22 cellular contexts compared by ENCODE assay signal in the genomic region with DNA sequence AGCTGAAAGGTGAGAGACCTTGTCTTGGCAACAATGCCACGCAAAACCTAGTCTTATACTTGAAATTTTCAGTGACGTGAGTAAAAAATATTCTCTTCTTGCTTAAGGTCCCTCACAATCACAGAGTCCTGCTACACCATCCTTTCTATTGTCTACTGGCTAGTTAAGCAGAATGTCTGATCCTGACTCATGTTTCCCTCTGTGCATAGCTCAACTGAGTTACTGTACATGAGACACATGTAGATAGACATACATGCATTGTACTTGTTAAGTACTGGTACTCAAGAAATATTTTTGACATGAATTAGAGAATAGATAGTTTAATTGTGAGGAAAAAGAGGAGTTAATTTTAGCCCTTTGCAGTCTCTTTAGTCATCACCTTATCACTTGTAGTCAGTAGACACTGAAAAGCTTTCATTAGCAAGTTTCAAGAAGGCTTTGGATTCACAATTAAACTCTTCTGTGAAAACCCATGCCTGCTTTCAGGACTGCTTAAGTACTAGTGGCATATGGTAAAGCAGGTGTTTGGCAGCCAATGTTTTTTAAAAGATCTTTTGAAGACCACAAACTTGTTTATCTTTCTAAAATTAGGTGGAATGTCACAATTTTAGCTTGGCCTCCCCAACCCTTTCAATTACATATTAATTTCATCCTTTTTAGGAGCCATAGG.
DNase-seq lines count a peak whose midpoint lies in the region; ATAC-seq and TF ChIP-seq lines count a peak whose summit lies in the region.
"Had no signal": no experiment of that assay in that cellular context is flagged by ENCODE, and none has a peak within 500 bp of the region (broad histone marks: within the 10 kb centered on the region; RNA-seq: fewer than 3 reads in every experiment).

No MANE protein-coding gene starts in this region.

- no peak overlapping the region for H3K27ac ChIP-seq in mammary epithelial cell (ENCODE audit: insufficient read depth, low read depth, low read length)
- H3K27ac ChIP-seq in sigmoid colon = no peak overlapping the region
- H3K27ac ChIP-seq: A549, body of pancreas, esophagus squamous epithelium, hepatocyte, transverse colon had no signal

- H3K4me2 ChIP-seq in mammary epithelial cell (ENCODE audit: insufficient read depth, low read depth, low read length) = no peak overlapping the region
- H3K4me2 ChIP-seq: A549, hepatocyte had no signal

- WGBS in mammary epithelial cell (ENCODE audit: low coverage, missing lambda C conversion rate) = 95% methylated on average over 2 of the region's 2 CpGs
- WGBS in sigmoid colon, 2 donors = 95 to 97% methylated on average over 2 of the region's 2 CpGs

- peak overlapping the region; percentile 66 for H3K27ac Mint-ChIP-seq in MCF 10A (ENCODE audit: low read depth, unreplicated experiment)
- H3K27ac Mint-ChIP-seq: activated naive CD4-positive, alpha-beta T cell treated with anti-CD3 and anti-CD28 coated beads, Interleukin-2, amount 10 ng/mL, durations not matched to agents 7 days and 5 days; CD4-positive, alpha-beta memory T cell; stimulated activated naive B cell treated with anti-CD40 and anti-IgM and Interleukin-4, amounts not matched to agents 10 μg/mL and 1 μg/mL and 100 μg/mL, for 72 hours had no signal

- TF ChIP-seq CTCF in MCF 10A (IDR thresholded peaks at IDR 0.05; ENCODE audit: unreplicated experiment) (no peak), mammary epithelial cell (conservative IDR thresholded peaks at IDR 0.05 in 1 of 2, IDR thresholded peaks at IDR 0.05 in 1 of 2; ENCODE audit: extremely low read depth in 1 of 2, insufficient read depth in 1 of 2, low read depth in 1 of 2, low read length in 2 of 2) (no peak), mucosa of descending colon (IDR thresholded peaks at IDR 0.05) (no peak), sigmoid colon (IDR thresholded peaks at IDR 0.05) (no peak)

- no peak overlapping the region for H2AFZ ChIP-seq in mammary epithelial cell (ENCODE audit: low read depth, low read length)
- H2AFZ ChIP-seq: hepatocyte had no signal

- dilution Hi-C loops in mammary epithelial cell (cut with HindIII; ENCODE audit: low sequenced_read_pairs) = no loop called here

- no peaks in the 10 kb centered on the region for H3K79me2 ChIP-seq in mammary epithelial cell (ENCODE audit: insufficient read depth, low read length)
- H3K79me2 ChIP-seq: hepatocyte had no signal

- H3K9me3 Mint-ChIP-seq in MCF 10A (ENCODE audit: unreplicated experiment) = no peaks in the 10 kb centered on the region
- H3K9me3 Mint-ChIP-seq: activated naive CD4-positive, alpha-beta T cell treated with anti-CD3 and anti-CD28 coated beads, Interleukin-2, amount 10 ng/mL, durations not matched to agents 7 days and 5 days; CD4-positive, alpha-beta memory T cell; stimulated activated naive B cell treated with anti-CD40 and anti-IgM and Interleukin-4, amounts not matched to agents 10 μg/mL and 1 μg/mL and 100 μg/mL, for 72 hours had no signal

- no peak for TF ChIP-seq POLR2A in sigmoid colon (IDR thresholded peaks at IDR 0.05)

- no peak for ATAC-seq in mucosa of descending colon
- ATAC-seq: A549; body of pancreas; stimulated activated naive B cell treated with anti-CD40 and anti-IgM and Interleukin-4, amounts not matched to agents 10 μg/mL and 1 μg/mL and 100 μg/mL, for 72 hours had no signal

- no peak for DNase-seq in MCF 10A (ENCODE audit: unreplicated experiment)
- no peak for DNase-seq in mammary epithelial cell
- peak; percentile 75 for DNase-seq in NCI-H2171 (lab: John Stamatoyannopoulos, UW)
- no peak for DNase-seq in nucleus accumbens (lab: John Stamatoyannopoulos, UW)
- no peak for DNase-seq in NCI-H2081 treated with DMSO at 0.1 percent for 48 hours (lab: John Stamatoyannopoulos, UW)
- DNase-seq in mucosa of descending colon = no peak
- no peak for DNase-seq in sigmoid colon
- DNase-seq: activated CD4-positive, alpha-beta T cell treated with anti-CD3 and anti-CD28 coated beads for 1 hour; activated naive CD4-positive, alpha-beta T cell treated with anti-CD3 and anti-CD28 coated beads, Interleukin-2, amount 10 ng/mL, durations not matched to agents 7 days and 5 days; body of pancreas; CD4-positive, alpha-beta memory T cell; esophagus squamous epithelium; kidney glomerular epithelial cell; NCI-H1105 treated with DMSO at 0.1 percent for 48 hours; NK-92 treated with Interleukin-12 subunit alpha and Interleukin-12 subunit beta, amount 100 ng/mL, for 24 hours; Right ventricle myocardium superior; stimulated activated naive B cell treated with anti-CD40 and anti-IgM and Interleukin-4, amounts not matched to agents 10 μg/mL and 1 μg/mL and 100 μg/mL, for 72 hours; transverse colon had no signal

- H3K27me3 Mint-ChIP-seq in MCF 10A (ENCODE audit: insufficient read depth, unreplicated experiment) = no peaks in the 10 kb centered on the region

- H3K36me3 ChIP-seq in mammary epithelial cell (ENCODE audit: insufficient read depth, low read length) = no peaks in the 10 kb centered on the region
- H3K36me3 ChIP-seq in endocrine pancreas (ENCODE audit: control insufficient read depth, insufficient read depth, low read length) = no peaks in the 10 kb centered on the region
- H3K36me3 ChIP-seq in mucosa of descending colon (ENCODE audit: low read depth) = no peaks in the 10 kb centered on the region
- no peaks in the 10 kb centered on the region for H3K36me3 ChIP-seq in sigmoid colon
- H3K36me3 ChIP-seq: esophagus squamous epithelium, transverse colon had no signal

- in situ Hi-C loops in mammary epithelial cell (cut with MboI; ENCODE audit: low sequenced_read_pairs in 2 of 2) = no loop called here

- H3K27me3 ChIP-seq in mammary epithelial cell (ENCODE audit: insufficient read depth, low read length) = no peaks in the 10 kb centered on the region
- H3K27me3 ChIP-seq in endocrine pancreas (ENCODE audit: control insufficient read depth, insufficient read depth, low read length) = no peaks in the 10 kb centered on the region
- no peaks in the 10 kb centered on the region for H3K27me3 ChIP-seq in sigmoid colon
- H3K27me3 ChIP-seq: body of pancreas, esophagus squamous epithelium, hepatocyte, transverse colon had no signal

- CTCF ChIA-PET in MCF 10A (lab: Yijun Ruan, JAX) (interaction anchor here (0.5 to 1.8 kb wide), 7 partner anchors 13 to 182 kb away, joined by 3 to 6 read pairs (median 3); no protein-coding TSS in a partner anchor), mammary epithelial cell (lab: Charles Lee; ENCODE audit: low non-redundant PET) (no interaction called here)

- no TSS peak for BruUV-seq in MCF 10A (replicated peaks; lab: Mats Ljungman, UMichigan)
- no TSS peak for BruUV-seq in mammary epithelial cell (replicated peaks; lab: Mats Ljungman, UMichigan)

- no peaks in the 10 kb centered on the region for H4K20me1 ChIP-seq in mammary epithelial cell (ENCODE audit: insufficient read depth, low read length)

- TF ChIP-seq EP300 in sigmoid colon (IDR thresholded peaks at IDR 0.05) = no peak

- no peak overlapping the region for H3K4me3 ChIP-seq in mammary epithelial cell (replicated peaks in 1 of 3; ENCODE audit: insufficient read depth in 1 of 3, low read depth in 2 of 3, low read length in 3 of 3)
- H3K4me3 ChIP-seq in endocrine pancreas (ENCODE audit: control insufficient read depth, insufficient read depth, low read length) = peak overlapping the region; percentile 3
- no peak overlapping the region for H3K4me3 ChIP-seq in mucosa of descending colon
- H3K4me3 ChIP-seq in sigmoid colon = no peak overlapping the region
- H3K4me3 ChIP-seq: A549, body of pancreas, esophagus squamous epithelium, hepatocyte, skin epidermis, transverse colon had no signal

- intact Hi-C loops in MCF 10A (cut with micrococcal nuclease) (no loop called here), mammary epithelial cell (cut with micrococcal nuclease) (no loop called here), mucosa of descending colon (cut with DNase I, micrococcal nuclease) (no loop called here), sigmoid colon (cut with DNase I) (no loop called here)

- H3K4me3 Mint-ChIP-seq in MCF 10A (ENCODE audit: unreplicated experiment) = no peak overlapping the region
- H3K4me3 Mint-ChIP-seq: activated naive CD4-positive, alpha-beta T cell treated with anti-CD3 and anti-CD28 coated beads, Interleukin-2, amount 10 ng/mL, durations not matched to agents 7 days and 5 days; CD4-positive, alpha-beta memory T cell; stimulated activated naive B cell treated with anti-CD40 and anti-IgM and Interleukin-4, amounts not matched to agents 10 μg/mL and 1 μg/mL and 100 μg/mL, for 72 hours had no signal

- H3K4me1 ChIP-seq in mammary epithelial cell (ENCODE audit: insufficient read depth, low read length) = no peaks in the 10 kb centered on the region
- H3K4me1 ChIP-seq in endocrine pancreas (ENCODE audit: control insufficient read depth, insufficient read depth, low read length) = peaks cover 4% of the 10 kb centered on the region
- no peaks in the 10 kb centered on the region for H3K4me1 ChIP-seq in mucosa of descending colon (ENCODE audit: low read depth)
- no peaks in the 10 kb centered on the region for H3K4me1 ChIP-seq in sigmoid colon
- H3K4me1 ChIP-seq: A549, body of pancreas, transverse colon had no signal

- POLR2A ChIA-PET in MCF 10A (lab: Yijun Ruan, JAX) = interaction anchor here (0.7 to 1.0 kb wide), 3 partner anchors 9 to 197 kb away, joined by 3 to 5 read pairs (median 3); no protein-coding TSS in a partner anchor

- no peak overlapping the region for H3K9ac ChIP-seq in mammary epithelial cell (ENCODE audit: insufficient read depth, low read length)
- no peak overlapping the region for H3K9ac ChIP-seq in endocrine pancreas (ENCODE audit: control insufficient read depth, insufficient read depth, low read length)

- H3K36me3 Mint-ChIP-seq in MCF 10A (ENCODE audit: insufficient read depth, unreplicated experiment) = no peaks in the 10 kb centered on the region
- H3K36me3 Mint-ChIP-seq: activated naive CD4-positive, alpha-beta T cell treated with anti-CD3 and anti-CD28 coated beads, Interleukin-2, amount 10 ng/mL, durations not matched to agents 7 days and 5 days; CD4-positive, alpha-beta memory T cell; stimulated activated naive B cell treated with anti-CD40 and anti-IgM and Interleukin-4, amounts not matched to agents 10 μg/mL and 1 μg/mL and 100 μg/mL, for 72 hours had no signal

- H3K4me1 Mint-ChIP-seq in MCF 10A (ENCODE audit: insufficient read depth, unreplicated experiment) = peaks cover 47% of the 10 kb centered on the region
- H3K4me1 Mint-ChIP-seq: activated naive CD4-positive, alpha-beta T cell treated with anti-CD3 and anti-CD28 coated beads, Interleukin-2, amount 10 ng/mL, durations not matched to agents 7 days and 5 days; CD4-positive, alpha-beta memory T cell; stimulated activated naive B cell treated with anti-CD40 and anti-IgM and Interleukin-4, amounts not matched to agents 10 μg/mL and 1 μg/mL and 100 μg/mL, for 72 hours had no signal

- H3K9me3 ChIP-seq in mammary epithelial cell (replicated peaks; ENCODE audit: insufficient read depth, low read length) (no peaks in the 10 kb centered on the region), endocrine pancreas (ENCODE audit: control insufficient read depth, low read length) (no peaks in the 10 kb centered on the region), mucosa of descending colon (no peaks in the 10 kb centered on the region), sigmoid colon (no peaks in the 10 kb centered on the region)
- H3K9me3 ChIP-seq: A549, body of pancreas, esophagus squamous epithelium, transverse colon had no signal
